9 cellular contexts compared by ENCODE assay signal in genomic region chr11:67418476-67419281, GRCh38. TPM values are rescaled to one million over a fixed set of nuclear protein-coding genes. Genes with fewer than 3 reads are reported as not detected.
DNase-seq lines count a peak whose midpoint lies in the region; ATAC-seq and TF ChIP-seq lines count a peak whose summit lies in the region.
"Had no signal": no experiment of that assay in that cellular context is flagged by ENCODE, and none has a peak within 500 bp of the region (broad histone marks: within the 10 kb centered on the region; RNA-seq: fewer than 3 reads in every experiment).

No MANE protein-coding gene starts in this region.

- peaks cover 51 to 64% (median 61%) of the 10 kb centered on the region in 3 donors for H3K4me1 Mint-ChIP-seq in T-cell

- H3K4me3 ChIP-seq in heart right ventricle: peak overlapping the region in 3 of 10 donors; percentile 14 to 20 (median 18)
- H3K4me3 ChIP-seq: PC-9 had no signal

- H3K9me3 ChIP-seq in heart right ventricle: no peaks in the 10 kb centered on the region

- no peaks in the 10 kb centered on the region for H3K9me3 Mint-ChIP-seq in T-cell

- POLR2A ChIA-PET in T-cell (lab: Charles Lee): no interaction called here

- peak overlapping the region; percentile 91 to 93 for H3K27ac Mint-ChIP-seq in T-cell

- CTCF ChIA-PET in T-cell (lab: Charles Lee): interaction anchor here in 1 of 2 donors (0.6 to 0.8 kb wide), 2 partner anchors 19 to 74 kb away, joined by 3 read pairs; partner anchors contain the start of gene PTPRCAP

- intact Hi-C loops in heart right ventricle (cut with DNase I): no loop called here

- ATAC-seq in T-cell (replicated peaks in 1 of 4) (peak; percentile 5 to 13 (median 10)), heart right ventricle (peak in 7 of 8 donors; percentile 4 to 69 (median 50))

- peaks cover 0 to 26% (median 6%) of the 10 kb centered on the region in 7 donors for H3K27me3 ChIP-seq in heart right ventricle

- 52 to 64% methylated on average over 26 of the region's 26 CpGs for WGBS in heart right ventricle, 2 donors

- H3K36me3 ChIP-seq in heart right ventricle: no peaks in the 10 kb centered on the region

- no peaks in the 10 kb centered on the region for H3K27me3 Mint-ChIP-seq in T-cell

- H3K27ac ChIP-seq in heart right ventricle (peak overlapping the region; percentile 40 to 98 (median 92)), temporal lobe (ENCODE audit: low read depth, low read length) (peak overlapping the region; percentile 100)
- H3K27ac ChIP-seq: PC-9 had no signal

- peak; percentile 57 for DNase-seq in activated gamma-delta T cell treated with Interleukin-2 at 50 U/mL for 16 hours
- DNase-seq in activated gamma-delta T cell (lab: John Stamatoyannopoulos, UW): no peak
- peak in 24 of 34 experiments; percentile 35 to 71 (median 55) for DNase-seq in T-cell
- peak; percentile 59 to 62 for DNase-seq in heart right ventricle
- DNase-seq in globus pallidus (ENCODE audit: low spot score): no peak
- no peak for DNase-seq in islet precursor cell
- no peak for DNase-seq in COR-L47 (lab: John Stamatoyannopoulos, UW)

- H3K36me3 Mint-ChIP-seq in T-cell: no peaks in the 10 kb centered on the region

- H3K4me3 Mint-ChIP-seq in T-cell: peak overlapping the region; percentile 75 to 86 (median 83)

- H3K4me1 ChIP-seq in heart right ventricle: peaks cover 20 to 61% (median 48%) of the 10 kb centered on the region in 9 donors

- no peak for TF ChIP-seq CTCF in heart right ventricle (IDR thresholded peaks at IDR 0.05)

RNA-seq across cellular contexts. Expression of gene CARNS1, which starts 3.2 kb away (rescaled TPM):
- total RNA-seq in T-cell (10 to 100 TPM in 2 of 5 donors, 1 to 10 TPM in 3; 5.5 to 19.1 (median 9.8) TPM), heart right ventricle (10 to 100 TPM in 9 of 10 donors, 1 to 10 TPM in 1; 6.1 to 26.6 (median 19.0) TPM), temporal lobe (0.25 TPM)
- polyA plus RNA-seq in heart right ventricle: 10 to 100 TPM in 1 of 2 donors, under 1 TPM in 1; 0.55 to 10.9 TPM

RNA-seq across cellular contexts. Expression of gene RPS6KB2, which starts 9.6 kb away (rescaled TPM):
- 10 to 100 TPM; 60.3 to 88.0 (median 81.9) TPM for total RNA-seq in T-cell
- total RNA-seq in heart right ventricle: 10 to 100 TPM; 16.3 to 30.4 (median 20.8) TPM
- polyA plus RNA-seq in heart right ventricle: 10 to 100 TPM; 32.2 to 46.3 TPM
- 15.7 TPM for total RNA-seq in temporal lobe

RNA-seq across cellular contexts. Expression of gene TBC1D10C, which starts 14.8 kb away (rescaled TPM):
- total RNA-seq in T-cell (100 to 1,000 TPM; 288 to 449 (median 436) TPM), heart right ventricle (1 to 10 TPM in 2 of 10 donors, under 1 TPM in 8; 0.26 to 7.1 (median 0.65) TPM), temporal lobe (0.25 TPM)
- 1 to 10 TPM in 1 of 2 donors, under 1 TPM in 1; 0.62 to 1.4 TPM for polyA plus RNA-seq in heart right ventricle
- total RNA-seq: PC-9 had no signal

RNA-seq across cellular contexts. Expression of gene PPP1CA, which starts 17.0 kb away (rescaled TPM):
- total RNA-seq in T-cell (100 to 1,000 TPM; 118 to 198 (median 186) TPM), heart right ventricle (100 to 1,000 TPM in 7 of 10 donors, 10 to 100 TPM in 3; 92.0 to 143 (median 103) TPM), temporal lobe (46.0 TPM)
- polyA plus RNA-seq in heart right ventricle: 100 to 1,000 TPM in 1 of 2 donors, 10 to 100 TPM in 1; 80.2 to 186 TPM

RNA-seq across cellular contexts. Expression of gene PTPRCAP, which starts 18.8 kb away (rescaled TPM):
- total RNA-seq in T-cell: 100 to 1,000 TPM; 192 to 282 (median 256) TPM
- total RNA-seq in heart right ventricle: 10 to 100 TPM in 1 of 10 donors, 1 to 10 TPM in 3, under 1 TPM in 4, not detected in 2; 0.42 to 10.1 (median 0.96) TPM
- 1 to 10 TPM; 1.7 to 3.1 TPM for polyA plus RNA-seq in heart right ventricle
- not detected for total RNA-seq in temporal lobe

Comparison
In these comparisons a context has a peak if more than half of its experiments do, and no peak if none do; other contexts are left out.
1. DNase-seq: peak in activated gamma-delta T cell treated with Interleukin-2 at 50 U/mL for 16 hours (single experiment), T-cell (24 of 34) and heart right ventricle (2 of 2); none in activated gamma-delta T cell (single experiment), globus pallidus (single experiment), islet precursor cell (single experiment) and COR-L47 (single experiment).
2. RNA of gene TBC1D10C, which starts 14.8 kb away (total RNA-seq): 288 to 449 TPM in T-cell; 0.26 to 7.1 TPM in heart right ventricle and 0.25 TPM in temporal lobe (single experiment); every median in the first group is over 10 times any median in the second.